11 cellular contexts compared by ENCODE assay signal in the genomic region with DNA sequence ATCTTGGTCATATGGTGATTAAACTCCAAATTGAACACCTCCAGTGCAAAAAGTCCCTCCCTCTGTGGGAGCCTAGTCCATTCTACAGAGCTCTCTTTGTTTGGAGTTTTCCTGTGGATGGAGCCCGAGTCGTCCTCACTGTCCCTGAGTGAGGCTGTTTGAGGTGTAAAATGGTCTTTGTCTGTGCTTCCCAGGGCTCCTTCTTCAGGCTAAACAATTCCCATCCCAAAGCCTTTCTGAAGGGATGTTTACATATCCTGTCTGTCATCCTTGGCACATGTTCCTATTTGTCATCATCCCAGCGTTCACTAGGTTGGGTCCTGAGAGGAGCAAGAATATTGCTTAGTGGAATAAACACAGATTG.
DNase-seq lines count a peak whose midpoint lies in the region; ATAC-seq and TF ChIP-seq lines count a peak whose summit lies in the region.
"Had no signal": no experiment of that assay in that cellular context is flagged by ENCODE, and none has a peak within 500 bp of the region (broad histone marks: within the 10 kb centered on the region; RNA-seq: fewer than 3 reads in every experiment).

No MANE protein-coding gene starts in this region.

- DNase-seq in NCI-H1105 treated with DMSO at 0.1 percent for 48 hours (lab: John Stamatoyannopoulos, UW) = peak; percentile 4
- DNase-seq in NCI-H1105 (lab: John Stamatoyannopoulos, UW) = no peak
- DNase-seq in RWPE1 (ENCODE audit: low spot score) = peak; percentile 73
- DNase-seq in fibroblast of gingiva (ENCODE audit: low read depth) = peak; percentile 11
- DNase-seq in sciatic nerve (ENCODE audit: low spot score) = no peak
- no peak for DNase-seq in activated T-cell treated with anti-CD3 and anti-CD28 coated beads, Interleukin-2, amount 50 U/mL, for 1 hour
- DNase-seq in GM13976 (ENCODE audit: low spot score) = no peak
- no peak for DNase-seq in cerebellar nuclear complex (lab: John Stamatoyannopoulos, UW)
- DNase-seq: activated naive CD4-positive, alpha-beta T cell treated with anti-CD3 and anti-CD28 coated beads for 36 hours; KG1; stimulated activated naive CD4-positive, alpha-beta T cell had no signal

- CTCF ChIA-PET in RWPE1 (lab: Yijun Ruan, JAX) = no interaction called here

- no peak overlapping the region for H3K27ac ChIP-seq in RWPE1

- intact Hi-C loops in sciatic nerve (cut with DNase I) = no loop called here

- in situ Hi-C loops in GM13976 (cut with MboI; ENCODE audit: low sequenced_read_pairs, unreplicated experiment) = no loop called here

- POLR2A ChIA-PET in RWPE1 (lab: Yijun Ruan, JAX; ENCODE audit: low non-redundant PET) = no interaction called here

- peak; percentile 23 for ATAC-seq in sciatic nerve

- TF ChIP-seq CTCF in RWPE1 (conservative IDR thresholded peaks at IDR 0.05; ENCODE audit: low read depth) (no peak), GM13976 (IDR thresholded peaks at IDR 0.05; ENCODE audit: borderline replicate concordance, control extremely low read depth, extremely low read depth, insufficient read depth, missing control alignments) (no peak)

Comparison
In these comparisons a context has a peak if more than half of its experiments do, and no peak if none do; other contexts are left out.
1. DNase-seq: peak in NCI-H1105 treated with DMSO at 0.1 percent for 48 hours (single experiment), RWPE1 (single experiment) and fibroblast of gingiva (single experiment); none in NCI-H1105 (single experiment), sciatic nerve (single experiment), activated T-cell treated with anti-CD3 and anti-CD28 coated beads, Interleukin-2, amount 50 U/mL, for 1 hour (single experiment), GM13976 (single experiment) and cerebellar nuclear complex (0 of 2).